In genomic region chr2:3662239-3662638, GRCh38 we compare ENCODE assay signal across 15 cellular contexts. TPM values are rescaled to one million over a fixed set of nuclear protein-coding genes. Genes with fewer than 3 reads are reported as not detected.
DNase-seq lines count a peak whose midpoint lies in the region; ATAC-seq, FAIRE-seq and TF ChIP-seq lines count a peak whose summit lies in the region.
"Had no signal": no experiment of that assay in that cellular context is flagged by ENCODE, and none has a peak within 500 bp of the region (broad histone marks: within the 10 kb centered on the region; RNA-seq: fewer than 3 reads in every experiment).

No MANE protein-coding gene starts in this region.

- peak; percentile 50 for DNase-seq in activated effector memory CD4-positive, alpha-beta T cell treated with anti-CD3 and anti-CD28 coated beads, Interleukin-2, amount 50 U/mL, for 16 hours
- no peak for DNase-seq in activated effector memory CD4-positive, alpha-beta T cell treated with Interleukin-2 at 50 U/mL for 16 hours
- DNase-seq in NOMO-1 treated with dmso at 0.1 percent for 144 hours (lab: John Stamatoyannopoulos, UW; ENCODE audit: unreplicated experiment) = peak; percentile 74
- no peak for DNase-seq in cardiac fibroblast (ENCODE audit: low read depth in 2 of 2)
- DNase-seq in immature natural killer cell = no peak
- DNase-seq in activated naive CD4-positive, alpha-beta T cell treated with Interleukin-2 at 50 U/mL for 16 hours = no peak
- no peak for DNase-seq in SK-N-DZ (ENCODE audit: low spot score)
- DNase-seq in HepG2 (ENCODE audit: low spot score) = no peak
- DNase-seq: activated T-cell treated with anti-CD3 and anti-CD28 coated beads, Interleukin-2, amount 50 U/mL, for 48 hours; Karpas-422; SHP77 treated with DMSO at 0.1 percent for 48 hours had no signal

- BruUV-seq in HepG2 (replicated peaks; lab: Mats Ljungman, UMichigan) = no TSS peak

- peaks cover 59% of the 10 kb centered on the region for H3K4me1 ChIP-seq in HepG2 (ENCODE audit: insufficient read depth, low read length)

- CTCF ChIA-PET in HepG2 (lab: Yijun Ruan, JAX; ENCODE audit: low intra/inter-chr PET ratio, low total read pairs) = no interaction called here

- no peaks in the 10 kb centered on the region for H3K9me3 Mint-ChIP-seq in immature natural killer cell

- TF ChIP-seq RAD21 in HepG2 (CRISPR knock-in tag; IDR thresholded peaks at IDR 0.05) = no peak

- peaks cover 0 to 8% of the 10 kb centered on the region in 2 experiments; a peak in 2 of 5 replicates for H3K27me3 ChIP-seq in HepG2 (ENCODE audit: control insufficient read depth in 1 of 2, insufficient read depth in 2 of 2, low read length in 2 of 2)

- H3K4me1 Mint-ChIP-seq in immature natural killer cell = no peaks in the 10 kb centered on the region

- ATAC-seq in HepG2 = no peak
- ATAC-seq: stimulated activated effector memory CD8-positive, alpha-beta T cell treated with anti-CD3 and anti-CD28 coated beads, Interleukin-12 subunit alpha, Interleukin-12 subunit beta, amount 100 ng/mL, for 72 hours had no signal

- no peak for FAIRE-seq in HepG2 (lab: Jason Lieb, UNC)

- H4K20me1 ChIP-seq in HepG2 (ENCODE audit: insufficient read depth, low read length) = no peaks in the 10 kb centered on the region

- WGBS in HepG2 (ENCODE audit: low lambda C conversion rate) = 50% methylated on average over 6 of the region's 6 CpGs

- intact Hi-C loops in HepG2 (cut with micrococcal nuclease; ENCODE audit: unreplicated experiment) = no loop called here

- POLR2A ChIA-PET in HepG2 (lab: Yijun Ruan, JAX) = no interaction called here

- H3K27ac Mint-ChIP-seq in immature natural killer cell = no peak overlapping the region
- H3K27ac Mint-ChIP-seq: stimulated activated effector memory CD8-positive, alpha-beta T cell treated with anti-CD3 and anti-CD28 coated beads, Interleukin-12 subunit alpha, Interleukin-12 subunit beta, amount 100 ng/mL, for 72 hours had no signal

- H3K27me3 Mint-ChIP-seq in immature natural killer cell (ENCODE audit: low read depth in 3 of 3) = peaks cover 2 to 3% (median 2%) of the 10 kb centered on the region in 3 donors

- H3K36me3 Mint-ChIP-seq in immature natural killer cell = no peaks in the 10 kb centered on the region
- H3K36me3 Mint-ChIP-seq: stimulated activated effector memory CD8-positive, alpha-beta T cell treated with anti-CD3 and anti-CD28 coated beads, Interleukin-12 subunit alpha, Interleukin-12 subunit beta, amount 100 ng/mL, for 72 hours had no signal

- H2AFZ ChIP-seq in HepG2 (ENCODE audit: low read length) = no peak overlapping the region

- in situ Hi-C loops in HepG2 (cut with HindIII; ENCODE audit: extremely low pct_ligation_motif_present, low pct_unique_long_range_greater_than_20kb) = no loop called here

- no peaks in the 10 kb centered on the region for H3K36me3 ChIP-seq in HepG2 (replicated peaks in 1 of 2; ENCODE audit: control insufficient read depth in 1 of 2, insufficient read depth in 2 of 2, low read length in 2 of 2)

- TF ChIP-seq EP300 in HepG2 (IDR thresholded peaks at IDR 0.05; ENCODE audit: low read depth in 2 of 2, low read length in 2 of 2) (no peak), HepG2 (CRISPR knock-in tag; IDR thresholded peaks at IDR 0.05; ENCODE audit: borderline replicate concordance) (no peak)

- TF ChIP-seq CTCF in cardiac fibroblast (IDR thresholded peaks at IDR 0.05; ENCODE audit: low read depth, low read length) (peak; percentile 13), HepG2 (CRISPR knock-in tag; IDR thresholded peaks at IDR 0.05) (no peak)

- H3K27ac ChIP-seq in HepG2 (ENCODE audit: extremely low read length, insufficient read depth, low read length) = no peak overlapping the region

- no peaks in the 10 kb centered on the region for H3K9me3 ChIP-seq in HepG2 (ENCODE audit: low read length)

- H3K9ac ChIP-seq in HepG2 (ENCODE audit: insufficient read depth, low read depth, low read length) = no peak overlapping the region

- H3K4me3 Mint-ChIP-seq in immature natural killer cell = no peak overlapping the region
- H3K4me3 Mint-ChIP-seq: stimulated activated effector memory CD8-positive, alpha-beta T cell treated with anti-CD3 and anti-CD28 coated beads, Interleukin-12 subunit alpha, Interleukin-12 subunit beta, amount 100 ng/mL, for 72 hours had no signal

- no peak overlapping the region for H3K4me2 ChIP-seq in HepG2 (ENCODE audit: low read depth, low read length)

- no peak for TF ChIP-seq POLR2A in HepG2 (IDR thresholded peaks at IDR 0.05; ENCODE audit: insufficient read depth in 1 of 2, low read depth in 2 of 2, low read length in 2 of 2)

- H3K79me2 ChIP-seq in HepG2 (ENCODE audit: insufficient read depth, low read length) = no peaks in the 10 kb centered on the region

- no peak overlapping the region for H3K4me3 ChIP-seq in cardiac fibroblast (replicated peaks in 1 of 2; ENCODE audit: low read depth in 2 of 2, low read length in 2 of 2)
- H3K4me3 ChIP-seq in HepG2 (replicated peaks in 1 of 3; ENCODE audit: insufficient read depth in 1 of 3, low read depth in 2 of 3, low read length in 3 of 3) = no peak overlapping the region

TF ChIP-seq in HepG2, 621 proteins besides CTCF, POLR2A, EP300 and RAD21 (continues in another document):
- TF ChIP-seq, protein P1, sequence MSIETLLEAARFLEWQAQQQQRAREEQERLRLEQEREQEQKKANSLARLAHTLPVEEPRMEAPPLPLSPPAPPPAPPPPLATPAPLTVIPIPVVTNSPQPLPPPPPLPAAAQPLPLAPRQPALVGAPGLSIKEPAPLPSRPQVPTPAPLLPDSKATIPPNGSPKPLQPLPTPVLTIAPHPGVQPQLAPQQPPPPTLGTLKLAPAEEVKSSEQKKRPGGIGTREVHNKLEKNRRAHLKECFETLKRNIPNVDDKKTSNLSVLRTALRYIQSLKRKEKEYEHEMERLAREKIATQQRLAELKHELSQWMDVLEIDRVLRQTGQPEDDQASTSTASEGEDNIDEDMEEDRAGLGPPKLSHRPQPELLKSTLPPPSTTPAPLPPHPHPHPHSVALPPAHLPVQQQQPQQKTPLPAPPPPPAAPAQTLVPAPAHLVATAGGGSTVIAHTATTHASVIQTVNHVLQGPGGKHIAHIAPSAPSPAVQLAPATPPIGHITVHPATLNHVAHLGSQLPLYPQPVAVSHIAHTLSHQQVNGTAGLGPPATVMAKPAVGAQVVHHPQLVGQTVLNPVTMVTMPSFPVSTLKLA (IDR thresholded peaks at IDR 0.05) = no peak

RNA-seq across cellular contexts. Expression of gene ALLC, which starts 4.2 kb away (rescaled TPM):
- polyA plus RNA-seq in immature natural killer cell = not detected
- polyA plus RNA-seq in SK-N-DZ (2014; cell fraction: cytosol; rRNA removed) = 0.15 TPM in 1 of 2 replicates, not detected in the other
- 0.21 and 0.38 TPM in 2 replicates for polyA plus RNA-seq in SK-N-DZ (2014; cell fraction: nucleus; rRNA removed)
- 0.11 TPM in 1 of 2 replicates, not detected in the other for total RNA-seq in HepG2 (2016; rRNA removed; fragmentation: Illumina TruSeq; extraction: Trizol)
- 0.20 TPM in 1 of 2 replicates, not detected in the other for total RNA-seq in HepG2 (2016; cell fraction: cytosol; rRNA removed; fragmentation: Illumina TruSeq; extraction: Trizol; ENCODE audit: low read depth)
- total RNA-seq in HepG2 (2016; cell fraction: insoluble cytoplasmic fraction; rRNA removed; fragmentation: Illumina TruSeq; extraction: Trizol) = 0.19 TPM in 1 of 2 replicates, not detected in the other
- total RNA-seq in HepG2 (2016; cell fraction: membrane; rRNA removed; fragmentation: Illumina TruSeq; extraction: Trizol) = 0.14 TPM in 1 of 2 replicates, not detected in the other
- total RNA-seq in HepG2 (2016; cell fraction: nucleus; rRNA removed; fragmentation: Illumina TruSeq; extraction: Trizol) = 0.25 and 0.43 TPM in 2 replicates
- polyA plus RNA-seq in HepG2 (2011; rRNA removed) = 0.04 and 0.08 TPM in 2 replicates
- polyA plus RNA-seq in HepG2 (2011; cell fraction: cytosol; rRNA removed) = 0.03 TPM in 1 of 2 replicates, not detected in the other
- polyA plus RNA-seq in HepG2 (2011; cell fraction: nucleus; rRNA removed) = 0.07 and 0.16 TPM in 2 replicates
- not detected in 2 replicates for polyA plus RNA-seq in HepG2 (2012)
- polyA plus RNA-seq in HepG2 (2016; cell fraction: cytosol; fragmentation: Illumina TruSeq; extraction: Trizol; ENCODE audit: low read depth) = not detected in 2 replicates
- polyA plus RNA-seq in HepG2 (2016; cell fraction: insoluble cytoplasmic fraction; fragmentation: Illumina TruSeq; extraction: Trizol; ENCODE audit: low read depth) = 0.25 TPM in 1 of 2 replicates, not detected in the other
- polyA plus RNA-seq in HepG2 (2016; cell fraction: membrane; fragmentation: Illumina TruSeq; extraction: Trizol; ENCODE audit: low read depth) = 0.08 TPM in 1 of 2 replicates, not detected in the other
- 0.92 and 1.3 TPM in 2 replicates for polyA plus RNA-seq in HepG2 (2016; cell fraction: nucleus; fragmentation: Illumina TruSeq; extraction: Trizol; ENCODE audit: insufficient read depth, low read depth)
- not detected in 2 replicates for polyA minus RNA-seq in HepG2 (2011; rRNA and poly(A)+ RNA removed; ENCODE audit: low replicate concordance)
- not detected in 2 replicates for polyA minus RNA-seq in HepG2 (2011; cell fraction: cytosol; rRNA and poly(A)+ RNA removed)
- polyA minus RNA-seq in HepG2 (2011; cell fraction: nucleus; rRNA and poly(A)+ RNA removed) = 0.39 TPM in 1 of 2 replicates, not detected in the other
- total RNA-seq: aorta, dermis microvascular lymphatic vessel endothelial cell, G401 had no signal

RNA-seq across cellular contexts. Expression of gene DCDC2C, which starts 41.1 kb away (rescaled TPM):
- polyA plus RNA-seq in immature natural killer cell (not detected), HepG2 (2011; rRNA removed) (not detected in 2 replicates)
- not detected in 2 replicates for polyA plus RNA-seq in SK-N-DZ (2014; cell fraction: cytosol; rRNA removed)
- not detected in 2 replicates for polyA plus RNA-seq in SK-N-DZ (2014; cell fraction: nucleus; rRNA removed)
- not detected in 2 replicates for total RNA-seq in HepG2 (2016; rRNA removed; fragmentation: Illumina TruSeq; extraction: Trizol)
- total RNA-seq in HepG2 (2016; cell fraction: cytosol; rRNA removed; fragmentation: Illumina TruSeq; extraction: Trizol; ENCODE audit: low read depth) = not detected in 2 replicates
- total RNA-seq in HepG2 (2016; cell fraction: insoluble cytoplasmic fraction; rRNA removed; fragmentation: Illumina TruSeq; extraction: Trizol) = not detected in 2 replicates
- total RNA-seq in HepG2 (2016; cell fraction: membrane; rRNA removed; fragmentation: Illumina TruSeq; extraction: Trizol) = not detected in 2 replicates
- total RNA-seq in HepG2 (2016; cell fraction: nucleus; rRNA removed; fragmentation: Illumina TruSeq; extraction: Trizol) = not detected in 2 replicates
- polyA plus RNA-seq in HepG2 (2011; cell fraction: cytosol; rRNA removed) = not detected in 2 replicates
- polyA plus RNA-seq in HepG2 (2011; cell fraction: nucleus; rRNA removed) = not detected in 2 replicates
- not detected in 2 replicates for polyA plus RNA-seq in HepG2 (2012)
- not detected in 2 replicates for polyA plus RNA-seq in HepG2 (2016; cell fraction: cytosol; fragmentation: Illumina TruSeq; extraction: Trizol; ENCODE audit: low read depth)
- not detected in 2 replicates for polyA plus RNA-seq in HepG2 (2016; cell fraction: insoluble cytoplasmic fraction; fragmentation: Illumina TruSeq; extraction: Trizol; ENCODE audit: low read depth)
- polyA plus RNA-seq in HepG2 (2016; cell fraction: membrane; fragmentation: Illumina TruSeq; extraction: Trizol; ENCODE audit: low read depth) = not detected in 2 replicates
- not detected in 2 replicates for polyA plus RNA-seq in HepG2 (2016; cell fraction: nucleus; fragmentation: Illumina TruSeq; extraction: Trizol; ENCODE audit: insufficient read depth, low read depth)
- polyA minus RNA-seq in HepG2 (2011; rRNA and poly(A)+ RNA removed; ENCODE audit: low replicate concordance) = not detected in 2 replicates
- not detected in 2 replicates for polyA minus RNA-seq in HepG2 (2011; cell fraction: cytosol; rRNA and poly(A)+ RNA removed)
- not detected in 2 replicates for polyA minus RNA-seq in HepG2 (2011; cell fraction: nucleus; rRNA and poly(A)+ RNA removed)
- total RNA-seq: G401 had no signal

Comparison
In these comparisons a context has a peak if more than half of its experiments do, and no peak if none do; other contexts are left out.
1. DNase-seq: peak in activated effector memory CD4-positive, alpha-beta T cell treated with anti-CD3 and anti-CD28 coated beads, Interleukin-2, amount 50 U/mL, for 16 hours (single experiment) and NOMO-1 treated with dmso at 0.1 percent for 144 hours (single experiment); none in activated effector memory CD4-positive, alpha-beta T cell treated with Interleukin-2 at 50 U/mL for 16 hours (single experiment), cardiac fibroblast (0 of 2), immature natural killer cell (0 of 3), activated naive CD4-positive, alpha-beta T cell treated with Interleukin-2 at 50 U/mL for 16 hours (single experiment), SK-N-DZ (single experiment) and HepG2 (single experiment).